ENCODE assay signal across 8 cellular contexts in the genomic region with DNA sequence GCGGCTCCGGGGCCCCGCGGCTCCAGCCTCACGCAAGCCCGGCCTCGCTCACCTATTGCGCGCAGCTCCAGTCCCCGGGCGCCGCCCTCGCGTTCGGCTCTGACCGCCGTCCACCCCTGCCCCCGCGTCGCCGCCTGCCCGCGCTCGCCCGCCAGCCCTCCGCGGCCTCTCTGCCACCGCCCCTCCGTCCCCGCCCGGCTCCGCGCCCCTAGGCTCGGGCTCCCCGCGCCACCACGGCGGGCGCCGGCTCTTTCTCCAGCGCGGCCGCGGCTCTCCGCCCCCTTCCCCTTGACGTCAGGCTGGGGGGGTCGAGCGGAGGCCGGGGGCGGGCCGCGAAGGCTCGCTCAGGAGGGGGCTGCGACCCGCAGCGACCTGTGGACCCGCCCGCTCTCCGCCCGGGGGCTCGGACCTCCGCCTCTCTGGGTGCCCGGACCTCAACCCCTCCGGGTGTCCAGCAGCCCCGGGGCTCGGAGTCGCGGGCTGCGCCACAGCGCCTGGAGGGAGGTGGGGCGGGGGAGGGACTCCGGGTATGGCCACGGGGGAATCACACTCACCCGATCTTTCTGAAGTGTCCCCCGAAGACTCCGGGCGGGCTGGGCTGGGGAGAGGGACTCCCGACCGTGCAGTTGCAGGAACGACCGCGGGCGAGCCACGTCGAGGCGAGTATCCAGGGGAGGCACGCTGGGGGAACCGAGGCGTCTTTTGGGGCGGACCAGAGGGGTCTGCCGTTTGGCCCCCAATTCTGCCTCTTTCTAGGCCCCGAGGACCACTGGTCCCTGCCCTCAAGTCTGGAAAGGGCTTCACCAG. TPM values are rescaled to one million over a fixed set of nuclear protein-coding genes. Genes with fewer than 3 reads are reported as not detected.
DNase-seq lines count a peak whose midpoint lies in the region; TF ChIP-seq lines count a peak whose summit lies in the region.

A gene with protein sequence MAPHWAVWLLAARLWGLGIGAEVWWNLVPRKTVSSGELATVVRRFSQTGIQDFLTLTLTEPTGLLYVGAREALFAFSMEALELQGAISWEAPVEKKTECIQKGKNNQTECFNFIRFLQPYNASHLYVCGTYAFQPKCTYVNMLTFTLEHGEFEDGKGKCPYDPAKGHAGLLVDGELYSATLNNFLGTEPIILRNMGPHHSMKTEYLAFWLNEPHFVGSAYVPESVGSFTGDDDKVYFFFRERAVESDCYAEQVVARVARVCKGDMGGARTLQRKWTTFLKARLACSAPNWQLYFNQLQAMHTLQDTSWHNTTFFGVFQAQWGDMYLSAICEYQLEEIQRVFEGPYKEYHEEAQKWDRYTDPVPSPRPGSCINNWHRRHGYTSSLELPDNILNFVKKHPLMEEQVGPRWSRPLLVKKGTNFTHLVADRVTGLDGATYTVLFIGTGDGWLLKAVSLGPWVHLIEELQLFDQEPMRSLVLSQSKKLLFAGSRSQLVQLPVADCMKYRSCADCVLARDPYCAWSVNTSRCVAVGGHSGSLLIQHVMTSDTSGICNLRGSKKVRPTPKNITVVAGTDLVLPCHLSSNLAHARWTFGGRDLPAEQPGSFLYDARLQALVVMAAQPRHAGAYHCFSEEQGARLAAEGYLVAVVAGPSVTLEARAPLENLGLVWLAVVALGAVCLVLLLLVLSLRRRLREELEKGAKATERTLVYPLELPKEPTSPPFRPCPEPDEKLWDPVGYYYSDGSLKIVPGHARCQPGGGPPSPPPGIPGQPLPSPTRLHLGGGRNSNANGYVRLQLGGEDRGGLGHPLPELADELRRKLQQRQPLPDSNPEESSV (minus strand): TSS at position 257 of the 807 bp plus-strand sequence. CDS start 2,194 bp downstream, outside the sequence.

- H3K4me1 ChIP-seq in iPS DF 6.9 (ENCODE audit: control insufficient read depth, insufficient read depth, low read length): peaks cover 9% of the 10 kb centered on the region

- H3K4me3 ChIP-seq in H7 (ENCODE audit: insufficient read depth, low read depth, low read length): peak within 1 kb of the TSS; percentile 95
- H3K4me3 ChIP-seq in astrocyte of the spinal cord (ENCODE audit: low read depth, low read length): peak within 1 kb of the TSS; percentile 73
- H3K4me3 ChIP-seq in iPS DF 6.9 (ENCODE audit: low read length): peak within 1 kb of the TSS; percentile 89

- DNase-seq in Ammon's horn (ENCODE audit: low spot score): peak; percentile 84
- peak; percentile 90 for DNase-seq in H7
- peak; percentile 52 for DNase-seq in SW480 (ENCODE audit: low spot score)
- DNase-seq in astrocyte of the spinal cord (ENCODE audit: low read depth, low spot score): peak; percentile 28
- no peak for DNase-seq in iPS DF 6.9 (ENCODE audit: low read depth, low spot score)
- peak; percentile 69 for DNase-seq in retina
- DNase-seq in NCI-H128 (lab: John Stamatoyannopoulos, UW; ENCODE audit: unreplicated experiment): no peak
- DNase-seq in Kasumi-1 (lab: John Stamatoyannopoulos, UW): no peak

- TF ChIP-seq CTCF in astrocyte of the spinal cord (IDR thresholded peaks at IDR 0.05; ENCODE audit: low read depth, low read length): no peak

- H3K27me3 ChIP-seq in H7 (ENCODE audit: control insufficient read depth, insufficient read depth, low read length): peaks cover 2% of the 10 kb centered on the region; the same call in 1 of the 2 replicates
- H3K27me3 ChIP-seq in iPS DF 6.9 (ENCODE audit: control insufficient read depth, insufficient read depth, low read length): no peaks in the 10 kb centered on the region

- in situ Hi-C loops in astrocyte of the spinal cord (cut with HindIII; ENCODE audit: low sequenced_read_pairs): no loop called here

- no peak within 1 kb of the TSS for H3K27ac ChIP-seq in iPS DF 6.9 (ENCODE audit: low read length)

- H3K9me3 ChIP-seq in iPS DF 6.9 (ENCODE audit: control insufficient read depth, insufficient read depth, low read length): no peaks in the 10 kb centered on the region

- H3K36me3 ChIP-seq in H7 (replicated peaks; ENCODE audit: control insufficient read depth, insufficient read depth, low read length): peaks cover 25% of the 10 kb centered on the region
- peaks cover 17% of the 10 kb centered on the region for H3K36me3 ChIP-seq in iPS DF 6.9 (ENCODE audit: control insufficient read depth, insufficient read depth, low read length)

- no CpG with 5 or more reads among the region's 92 CpGs for WGBS in iPS DF 6.9 (ENCODE audit: insufficient coverage, insufficient read length)

RNA-seq across cellular contexts. Expression of the gene that starts here (rescaled TPM):
- total RNA-seq in H7 (2014; rRNA removed; shearing (Covaris generic)): 89.1 and 100 TPM in 2 replicates

Comparison
In these comparisons a context has a peak if more than half of its experiments do, and no peak if none do; other contexts are left out.
1. DNase-seq: peak in Ammon's horn (single experiment), H7 (single experiment), SW480 (single experiment), astrocyte of the spinal cord (single experiment) and retina (single experiment); none in iPS DF 6.9 (single experiment), NCI-H128 (single experiment) and Kasumi-1 (0 of 2).
2. Peak in every context shown above with its lines, with median percentiles within 50 percentile points of each other: H3K4me3 ChIP-seq.